26 cellular contexts compared by ENCODE assay signal in genomic region chr4:8195431-8195830, GRCh38. TPM values are rescaled to one million over a fixed set of nuclear protein-coding genes. Genes with fewer than 3 reads are reported as not detected.
"Had no signal": no experiment of that assay in that cellular context is flagged by ENCODE, and none has a peak within 500 bp of the region (broad histone marks: within the 10 kb centered on the region; RNA-seq: fewer than 3 reads in every experiment).

No MANE protein-coding gene starts in this region.

- H3K27ac ChIP-seq: gastroesophageal sphincter, hepatocyte, left ventricle myocardium inferior, pancreas, testis had no signal

- ATAC-seq: activated CD4-positive, alpha-beta T cell treated with anti-CD3 and anti-CD28 coated beads for 36 hours; activated CD8-positive, alpha-beta memory T cell treated with anti-CD3 and anti-CD28 coated beads, Interleukin-2, amount 10 ng/mL, durations not matched to agents 7 days and 5 days; activated CD8-positive, alpha-beta T cell treated with anti-CD3 and anti-CD28 coated beads, Interleukin-2, amount 10 ng/mL, durations not matched to agents 7 days and 5 days; activated naive CD8-positive, alpha-beta T cell treated with anti-CD3 and anti-CD28 coated beads, Interleukin-2, amount 50 U/mL, for 24 hours; gastroesophageal sphincter; pancreas had no signal

- H3K4me2 ChIP-seq: hepatocyte, smooth muscle cell had no signal

- H3K36me3 ChIP-seq: breast epithelium, gastroesophageal sphincter, left ventricle myocardium inferior, pancreas, prostate gland had no signal

- H3K4me3 ChIP-seq: breast epithelium, gastroesophageal sphincter, hepatocyte, left ventricle myocardium inferior, pancreas, prostate gland, smooth muscle cell, testis had no signal

- DNase-seq: activated CD4-positive, alpha-beta T cell treated with anti-CD3 and anti-CD28 coated beads for 36 hours; activated CD4-positive, CD25-positive, alpha-beta regulatory T cell; activated CD8-positive, alpha-beta memory T cell treated with anti-CD3 and anti-CD28 coated beads, Interleukin-2, amount 10 ng/mL, durations not matched to agents 7 days and 5 days; activated CD8-positive, alpha-beta T cell treated with anti-CD3 and anti-CD28 coated beads, Interleukin-2, amount 10 ng/mL, durations not matched to agents 7 days and 5 days; activated naive CD8-positive, alpha-beta T cell treated with anti-CD3 and anti-CD28 coated beads, Interleukin-2, amount 50 U/mL, for 24 hours; activated T-cell treated with anti-CD3 and anti-CD28 coated beads, Interleukin-2, amount 50 U/mL, for 48 hours; amygdala; central memory CD4-positive, alpha-beta T cell; effector memory CD4-positive, alpha-beta T cell; islet precursor cell; left ventricle myocardium inferior; mammary epithelial cell; naive B cell; nephron progenitor cell; retina; stimulated activated CD4-positive, alpha-beta T cell treated with anti-CD3 and anti-CD28 coated beads, Interleukin-1b, Interleukin-23, amount 100 ng/mL, for 48 hours; stimulated activated CD4-positive, alpha-beta T cell treated with anti-CD3 and anti-CD28 coated beads, Interleukin-4, amount 100 ng/mL, for 4 hours; stimulated activated CD8-positive, alpha-beta memory T cell treated with anti-CD3 and anti-CD28 coated beads, Interleukin-4, amount 100 ng/mL, for 48 hours; stimulated activated naive CD4-positive, alpha-beta T cell; testis had no signal

- H3K27me3 ChIP-seq: breast epithelium, gastroesophageal sphincter, hepatocyte, pancreas, testis had no signal

- H3K9me3 ChIP-seq: breast epithelium, gastroesophageal sphincter, left ventricle myocardium inferior, pancreas, prostate gland, testis had no signal

- H2AFZ ChIP-seq: hepatocyte had no signal

RNA-seq across cellular contexts. Expression of gene ABLIM2, which starts 36.8 kb away (rescaled TPM):
- total RNA-seq: smooth muscle cell had no signal
